13 cellular contexts compared by ENCODE assay signal in genomic region chr6:170031096-170031471, GRCh38.
A peak's percentile ranks its signal among the peaks of the same experiment; 100 is the strongest.
DNase-seq lines count a peak whose midpoint lies in the region; ATAC-seq and TF ChIP-seq lines count a peak whose summit lies in the region.
"Had no signal": no experiment of that assay in that cellular context is flagged by ENCODE, and none has a peak within 500 bp of the region (broad histone marks: within the 10 kb centered on the region; RNA-seq: fewer than 3 reads in every experiment).

No MANE protein-coding gene starts in this region.

- no peaks in the 10 kb centered on the region for H3K9me3 ChIP-seq in hepatocyte (ENCODE audit: low read depth)
- no peaks in the 10 kb centered on the region for H3K9me3 ChIP-seq in transverse colon

- no peak overlapping the region for H3K4me3 Mint-ChIP-seq in activated CD8-positive, alpha-beta memory T cell treated with anti-CD3 and anti-CD28 coated beads, Interleukin-2, amount 10 ng/mL, durations not matched to agents 7 days and 5 days
- H3K4me3 Mint-ChIP-seq: stimulated activated naive CD8-positive, alpha-beta T cell treated with anti-CD3 and anti-CD28 coated beads, Interleukin-15, Interleukin-2, amounts not matched to agents 100 ng/mL and 50 ng/mL, for 24 hours had no signal

- no peak overlapping the region for H2AFZ ChIP-seq in hepatocyte

- H3K9me2 ChIP-seq in hepatocyte (replicated peaks; ENCODE audit: insufficient read depth) = no peaks in the 10 kb centered on the region

- intact Hi-C loops in transverse colon (cut with DNase I; ENCODE audit: low total_unique reads) = no loop called here

- peak; percentile 33 for DNase-seq in activated CD8-positive, alpha-beta memory T cell treated with anti-CD3 and anti-CD28 coated beads, Interleukin-2, amount 50 U/mL, for 48 hours
- DNase-seq in activated CD8-positive, alpha-beta memory T cell treated with anti-CD3 and anti-CD28 coated beads, Interleukin-2, amount 10 ng/mL, durations not matched to agents 7 days and 5 days = no peak
- DNase-seq in NCI-H69 (lab: John Stamatoyannopoulos, UW) (peak; percentile 96), hepatocyte (ENCODE audit: low spot score) (peak; percentile 53), transverse colon (peak; percentile 38), NCI-H2227 treated with DMSO at 0.1 percent for 48 hours (lab: John Stamatoyannopoulos, UW) (no peak), HuH-7.5 (ENCODE audit: low spot score) (no peak), T-helper 1 cell (no peak)
- DNase-seq: cerebellar nuclear complex; foreskin keratinocyte; RPMI8226; stimulated activated CD4-positive, alpha-beta T cell treated with anti-CD3 and anti-CD28 coated beads, Interleukin-2, amount 100 ng/mL, for 24 hours had no signal

- TF ChIP-seq CTCF in hepatocyte (IDR thresholded peaks at IDR 0.05; ENCODE audit: poor library complexity) (no peak), transverse colon (IDR thresholded peaks at IDR 0.05) (no peak)

- H3K36me3 Mint-ChIP-seq in activated CD8-positive, alpha-beta memory T cell treated with anti-CD3 and anti-CD28 coated beads, Interleukin-2, amount 10 ng/mL, durations not matched to agents 7 days and 5 days = peaks cover 1% of the 10 kb centered on the region

- no peak for TF ChIP-seq EP300 in transverse colon (IDR thresholded peaks at IDR 0.05; ENCODE audit: low read depth)

- in situ Hi-C loops in transverse colon (cut with MboI; ENCODE audit: low pct_ligation_motif_present in 1 of 4, low pct_unique_long_range_greater_than_20kb in 1 of 4, low sequenced_read_pairs in 3 of 4) = no loop called here

- no peak overlapping the region for H3K4me3 ChIP-seq in hepatocyte
- no peak overlapping the region for H3K4me3 ChIP-seq in transverse colon

- 51% methylated on average over 12 of the region's 13 CpGs for WGBS in hepatocyte (ENCODE audit: low lambda C conversion rate, missing lambda C conversion rate)
- 49% methylated on average over 13 of the region's 13 CpGs; no CpG with 5 or more reads in 1 of the 2 donors for WGBS in transverse colon (ENCODE audit: low coverage in 1 of 2), 2 donors

- H3K4me1 Mint-ChIP-seq in activated CD8-positive, alpha-beta memory T cell treated with anti-CD3 and anti-CD28 coated beads, Interleukin-2, amount 10 ng/mL, durations not matched to agents 7 days and 5 days = no peaks in the 10 kb centered on the region

- H3K27ac ChIP-seq in hepatocyte = peak overlapping the region; percentile 81
- peak overlapping the region; percentile 23 to 67 (median 48) for H3K27ac ChIP-seq in transverse colon
- H3K27ac ChIP-seq: foreskin keratinocyte had no signal

- H3K27ac Mint-ChIP-seq in activated CD8-positive, alpha-beta memory T cell treated with anti-CD3 and anti-CD28 coated beads, Interleukin-2, amount 10 ng/mL, durations not matched to agents 7 days and 5 days = no peak overlapping the region
- H3K27ac Mint-ChIP-seq: stimulated activated naive CD8-positive, alpha-beta T cell treated with anti-CD3 and anti-CD28 coated beads, Interleukin-15, Interleukin-2, amounts not matched to agents 100 ng/mL and 50 ng/mL, for 24 hours had no signal

- no peaks in the 10 kb centered on the region for H3K27me3 Mint-ChIP-seq in activated CD8-positive, alpha-beta memory T cell treated with anti-CD3 and anti-CD28 coated beads, Interleukin-2, amount 10 ng/mL, durations not matched to agents 7 days and 5 days
- H3K27me3 Mint-ChIP-seq: stimulated activated naive CD8-positive, alpha-beta T cell treated with anti-CD3 and anti-CD28 coated beads, Interleukin-15, Interleukin-2, amounts not matched to agents 100 ng/mL and 50 ng/mL, for 24 hours had no signal

- H4K20me1 ChIP-seq in hepatocyte (ENCODE audit: insufficient read depth, poor library complexity, severe bottlenecking) = no peaks in the 10 kb centered on the region

- peak overlapping the region; percentile 52 for H3K4me2 ChIP-seq in hepatocyte

- H3K79me2 ChIP-seq in hepatocyte = no peaks in the 10 kb centered on the region

- H3K36me3 ChIP-seq in hepatocyte (replicated peaks; ENCODE audit: insufficient read depth, low read depth) (no peaks in the 10 kb centered on the region), transverse colon (no peaks in the 10 kb centered on the region)

- H3K4me1 ChIP-seq in hepatocyte (ENCODE audit: insufficient read depth) (peaks cover 25% of the 10 kb centered on the region), transverse colon (peaks cover 10 to 17% (median 14%) of the 10 kb centered on the region in 4 donors)

- no peaks in the 10 kb centered on the region for H3K27me3 ChIP-seq in hepatocyte
- H3K27me3 ChIP-seq in transverse colon = no peaks in the 10 kb centered on the region
- H3K27me3 ChIP-seq: foreskin keratinocyte had no signal

- peaks cover 7% of the 10 kb centered on the region for H3K9me3 Mint-ChIP-seq in activated CD8-positive, alpha-beta memory T cell treated with anti-CD3 and anti-CD28 coated beads, Interleukin-2, amount 10 ng/mL, durations not matched to agents 7 days and 5 days (ENCODE audit: low read depth)

- TF ChIP-seq POLR2A in transverse colon (IDR thresholded peaks at IDR 0.05) = no peak

- CTCF ChIA-PET in activated CD8-positive, alpha-beta memory T cell treated with anti-CD3 and anti-CD28 coated beads, Interleukin-2, amount 10 ng/mL, durations not matched to agents 7 days and 5 days (lab: Charles Lee) = no interaction called here

- no peak for ATAC-seq in activated CD8-positive, alpha-beta memory T cell treated with anti-CD3 and anti-CD28 coated beads, Interleukin-2, amount 10 ng/mL, durations not matched to agents 7 days and 5 days
- ATAC-seq: foreskin keratinocyte had no signal

Comparison
In these comparisons a context has a peak if more than half of its experiments do, and no peak if none do; other contexts are left out.
1. DNase-seq: peak in activated CD8-positive, alpha-beta memory T cell treated with anti-CD3 and anti-CD28 coated beads, Interleukin-2, amount 50 U/mL, for 48 hours (single experiment), NCI-H69 (single experiment), hepatocyte (single experiment) and transverse colon (single experiment); none in activated CD8-positive, alpha-beta memory T cell treated with anti-CD3 and anti-CD28 coated beads, Interleukin-2, amount 10 ng/mL, durations not matched to agents 7 days and 5 days (single experiment), NCI-H2227 treated with DMSO at 0.1 percent for 48 hours (single experiment), HuH-7.5 (single experiment) and T-helper 1 cell (0 of 5).